Comparison of ENCODE assay signal across 10 cellular contexts in the genomic region with DNA sequence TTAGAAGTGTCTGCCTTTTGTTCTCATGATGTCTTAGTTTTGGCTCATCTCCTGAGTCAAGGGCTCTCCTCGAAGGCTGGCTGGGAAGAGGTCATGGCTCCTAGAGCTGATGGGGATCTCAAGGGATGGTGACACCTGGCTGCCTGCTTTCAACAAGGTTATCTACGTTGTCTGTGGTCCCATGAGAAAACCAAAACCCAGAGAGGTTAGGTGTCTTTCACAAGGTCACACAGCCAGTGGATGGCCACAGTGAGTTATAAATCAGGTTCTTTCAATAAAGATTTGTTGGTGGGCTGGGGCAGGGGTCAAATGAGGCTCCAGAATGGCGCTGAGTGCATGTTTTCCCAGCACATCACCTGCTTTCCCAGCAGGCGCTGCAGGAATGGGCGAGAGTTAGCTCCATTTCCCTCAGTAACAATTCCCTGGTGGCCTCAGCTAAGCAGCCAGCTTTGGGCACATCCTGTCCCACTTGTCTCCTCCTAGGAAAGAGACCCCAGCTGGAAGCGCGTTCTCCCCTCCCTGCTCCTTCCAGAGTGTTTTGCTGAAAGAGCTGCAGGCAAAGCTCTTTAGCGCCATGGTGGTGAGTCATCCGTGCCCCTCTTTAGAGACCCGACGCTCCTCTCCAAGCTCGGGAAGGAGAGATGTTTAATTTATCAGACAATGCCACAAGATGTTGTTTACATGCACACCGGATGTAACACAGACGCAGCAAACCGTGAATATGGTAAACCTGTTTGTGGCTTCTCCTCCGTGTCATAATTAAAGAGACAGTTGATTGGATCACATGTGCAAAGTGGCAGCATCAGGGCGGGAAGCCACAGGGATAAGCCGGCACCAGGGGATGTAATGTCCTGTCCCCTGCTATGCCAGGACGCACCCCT.
DNase-seq lines count a peak whose midpoint lies in the region; ATAC-seq and TF ChIP-seq lines count a peak whose summit lies in the region.
"Had no signal": no experiment of that assay in that cellular context is flagged by ENCODE, and none has a peak within 500 bp of the region (broad histone marks: within the 10 kb centered on the region; RNA-seq: fewer than 3 reads in every experiment).

No MANE protein-coding gene starts in this region.

- H3F3A ChIP-seq in smooth muscle cell (ENCODE audit: low read depth), result no peaks in the 10 kb centered on the region

- H3K9me3 ChIP-seq in smooth muscle cell (replicated peaks; ENCODE audit: low read depth), result no peaks in the 10 kb centered on the region

- H3K36me3 ChIP-seq in smooth muscle cell (ENCODE audit: low read depth), result no peaks in the 10 kb centered on the region

- H3K9ac ChIP-seq in smooth muscle cell (ENCODE audit: low read depth), result no peak overlapping the region

- no peaks in the 10 kb centered on the region for H4K20me1 ChIP-seq in smooth muscle cell (ENCODE audit: low read depth)

- WGBS in smooth muscle cell (ENCODE audit: low lambda C conversion rate), result 28% methylated on average over 19 of the region's 19 CpGs

- peaks cover 3% of the 10 kb centered on the region for H3K4me1 Mint-ChIP-seq in activated CD4-positive, alpha-beta T cell treated with anti-CD3 and anti-CD28 coated beads for 36 hours
- H3K4me1 Mint-ChIP-seq in brain, result peaks cover 65% of the 10 kb centered on the region

- no peaks in the 10 kb centered on the region for H3K79me2 ChIP-seq in smooth muscle cell (ENCODE audit: low read depth)

- no peak overlapping the region for H3K4me3 ChIP-seq in smooth muscle cell

- no peak overlapping the region for H2AFZ ChIP-seq in smooth muscle cell (ENCODE audit: low read depth)

- H3K27me3 Mint-ChIP-seq in activated CD4-positive, alpha-beta T cell treated with anti-CD3 and anti-CD28 coated beads for 36 hours, result peaks cover 5% of the 10 kb centered on the region
- no peaks in the 10 kb centered on the region for H3K27me3 Mint-ChIP-seq in brain

- peak; percentile 7 for DNase-seq in activated CD4-positive, alpha-beta T cell treated with anti-CD3 and anti-CD28 coated beads for 36 hours
- no peak for DNase-seq in activated CD4-positive, alpha-beta T cell treated with anti-CD3 and anti-CD28 coated beads, Interleukin-2, amount 50 U/mL, for 48 hours
- peak; percentile 40 for DNase-seq in NCI-H2227 (lab: John Stamatoyannopoulos, UW; ENCODE audit: unreplicated experiment)
- no peak for DNase-seq in smooth muscle cell (lab: John Stamatoyannopoulos, UW; ENCODE audit: unreplicated experiment)
- no peak for DNase-seq in NCI-H187 treated with DMSO at 0.1 percent for 48 hours (lab: John Stamatoyannopoulos, UW)
- DNase-seq: ACHN, mammary epithelial cell had no signal

- no peak overlapping the region for H3K27ac Mint-ChIP-seq in activated CD4-positive, alpha-beta T cell treated with anti-CD3 and anti-CD28 coated beads for 36 hours
- peak overlapping the region in 4 of 5 experiments; percentile 44 to 88 (median 78) for H3K27ac Mint-ChIP-seq in brain

- H3K4me1 ChIP-seq in smooth muscle cell (ENCODE audit: low read depth), result no peaks in the 10 kb centered on the region

- no peak for ATAC-seq in activated CD4-positive, alpha-beta T cell treated with anti-CD3 and anti-CD28 coated beads for 36 hours
- ATAC-seq in HG02571 (IDR thresholded peaks at IDR 0.05; ENCODE audit: unreplicated experiment) (no peak), GM19324 (IDR thresholded peaks at IDR 0.05; ENCODE audit: low FRiP score, unreplicated experiment) (no peak)

- CTCF ChIA-PET in activated CD4-positive, alpha-beta T cell treated with anti-CD3 and anti-CD28 coated beads for 36 hours (lab: Charles Lee), result interaction anchor here (0.7 kb wide), 1 partner anchor 832 kb away, joined by 3 read pairs; no protein-coding TSS in a partner anchor

- no peak overlapping the region for H3K4me3 Mint-ChIP-seq in activated CD4-positive, alpha-beta T cell treated with anti-CD3 and anti-CD28 coated beads for 36 hours
- H3K4me3 Mint-ChIP-seq in brain, result peak overlapping the region in 3 of 5 experiments; percentile 11 to 28 (median 15)

- POLR2A ChIA-PET in activated CD4-positive, alpha-beta T cell treated with anti-CD3 and anti-CD28 coated beads for 36 hours (lab: Charles Lee), result no interaction called here

- peak overlapping the region; percentile 46 for H3K4me2 ChIP-seq in smooth muscle cell

- no peaks in the 10 kb centered on the region for H3K36me3 Mint-ChIP-seq in activated CD4-positive, alpha-beta T cell treated with anti-CD3 and anti-CD28 coated beads for 36 hours (ENCODE audit: low read depth)
- no peaks in the 10 kb centered on the region for H3K36me3 Mint-ChIP-seq in brain

- no peak overlapping the region for H3K27ac ChIP-seq in smooth muscle cell (ENCODE audit: low read depth)

- peaks cover 7% of the 10 kb centered on the region for H3K27me3 ChIP-seq in smooth muscle cell (ENCODE audit: low read depth)

- intact Hi-C loops in activated CD4-positive, alpha-beta T cell treated with anti-CD3 and anti-CD28 coated beads for 36 hours (cut with DNase I, micrococcal nuclease), result no loop called here

- H3K9me3 Mint-ChIP-seq in activated CD4-positive, alpha-beta T cell treated with anti-CD3 and anti-CD28 coated beads for 36 hours (ENCODE audit: low read depth), result no peaks in the 10 kb centered on the region
- H3K9me3 Mint-ChIP-seq in brain, result no peaks in the 10 kb centered on the region

- no peak for TF ChIP-seq CTCF in brain (conservative IDR thresholded peaks at IDR 0.05)
- no peak for TF ChIP-seq CTCF in smooth muscle cell (IDR thresholded peaks at IDR 0.05; ENCODE audit: borderline replicate concordance, insufficient read depth, poor library complexity, severe bottlenecking)

Comparison
In these comparisons a context has a peak if more than half of its experiments do, and no peak if none do; other contexts are left out.
1. DNase-seq: peak in activated CD4-positive, alpha-beta T cell treated with anti-CD3 and anti-CD28 coated beads for 36 hours (single experiment) and NCI-H2227 (single experiment); none in activated CD4-positive, alpha-beta T cell treated with anti-CD3 and anti-CD28 coated beads, Interleukin-2, amount 50 U/mL, for 48 hours (0 of 2), smooth muscle cell (single experiment) and NCI-H187 treated with DMSO at 0.1 percent for 48 hours (single experiment).